In genomic region chr7:30526163-30526562, GRCh38 we compare ENCODE assay signal across 18 cellular contexts. TPM values are rescaled to one million over a fixed set of nuclear protein-coding genes. Genes with fewer than 3 reads are reported as not detected.
DNase-seq lines count a peak whose midpoint lies in the region; TF ChIP-seq lines count a peak whose summit lies in the region.
"Had no signal": no experiment of that assay in that cellular context is flagged by ENCODE, and none has a peak within 500 bp of the region (broad histone marks: within the 10 kb centered on the region; RNA-seq: fewer than 3 reads in every experiment).

No MANE protein-coding gene starts in this region.

- H3K18ac ChIP-seq in neuronal stem cell (ENCODE audit: low read length) = peak overlapping the region; percentile 17

- no peak overlapping the region for H3K23ac ChIP-seq in neuronal stem cell (ENCODE audit: low read depth, low read length, poor library complexity)

- H3K27ac ChIP-seq in Karpas-422 (ENCODE audit: low read length) (no peak overlapping the region), neuronal stem cell (replicated peaks; ENCODE audit: low read length) (no peak overlapping the region)
- H3K27ac ChIP-seq: C4-2B, SK-N-MC had no signal

- no peak overlapping the region for H2BK5ac ChIP-seq in neuronal stem cell (ENCODE audit: low read length)

- no peak overlapping the region for H2BK15ac ChIP-seq in neuronal stem cell (ENCODE audit: low read length)

- H4K20me1 ChIP-seq in Karpas-422 (ENCODE audit: insufficient read depth, low read depth, low read length) = no peaks in the 10 kb centered on the region

- WGBS in neuronal stem cell (ENCODE audit: extremely low coverage in 2 of 2, insufficient read length in 2 of 2, insufficient replicate concordance in 1 of 2), 2 donors = no CpG with 5 or more reads among the region's 4 CpGs

- H3K4me1 ChIP-seq in Karpas-422 (ENCODE audit: low read length) (no peaks in the 10 kb centered on the region), neuronal stem cell (ENCODE audit: control insufficient read depth in 2 of 2, insufficient read depth in 1 of 2, low read depth in 1 of 2, low read length in 2 of 2) (no peaks in the 10 kb centered on the region)

- DNase-seq in ELF-1 (ENCODE audit: low read depth, low spot score) (peak; percentile 32), Karpas-422 (peak; percentile 54), SW480 (ENCODE audit: low spot score) (peak; percentile 83), neuronal stem cell (ENCODE audit: low spot score) (no peak), foreskin fibroblast (no peak), activated T-cell treated with anti-CD3 and anti-CD28 coated beads for 4 hours (no peak)
- DNase-seq in stimulated activated CD4-positive, alpha-beta T cell treated with anti-CD3 and anti-CD28 coated beads, Interleukin-15, amount 100 ng/mL, for 24 hours = no peak
- DNase-seq: ACHN; DMS79 treated with DMSO at 0.1 percent for 48 hours; MV-4-11; NCI-H1436; NCI-H1930; NCI-H345; NCI-H524 treated with DMSO at 0.1 percent for 48 hours; NK-92 treated with Interleukin-12 subunit alpha and Interleukin-12 subunit beta, amount 100 ng/mL, for 24 hours had no signal

- H3K9ac ChIP-seq in Karpas-422 (ENCODE audit: low read length) = no peak overlapping the region
- no peak overlapping the region for H3K9ac ChIP-seq in neuronal stem cell (ENCODE audit: low read depth, low read length, poor library complexity)

- H2BK12ac ChIP-seq in neuronal stem cell (ENCODE audit: low read length) = no peak overlapping the region

- H4K91ac ChIP-seq in neuronal stem cell (ENCODE audit: low read depth, low read length, poor library complexity) = no peak overlapping the region

- H3K4ac ChIP-seq in neuronal stem cell (ENCODE audit: low read length) = no peak overlapping the region

- H3K27me3 ChIP-seq in Karpas-422 (ENCODE audit: low read length) = no peaks in the 10 kb centered on the region
- H3K27me3 ChIP-seq in neuronal stem cell (ENCODE audit: control insufficient read depth in 3 of 3, insufficient read depth in 3 of 3, low read depth in 1 of 3, low read length in 3 of 3) = no peaks in the 10 kb centered on the region
- H3K27me3 ChIP-seq: Peyer's patch had no signal

- H3K36me3 ChIP-seq in Karpas-422 (ENCODE audit: insufficient read depth, low read length) (no peaks in the 10 kb centered on the region), neuronal stem cell (replicated peaks in 1 of 2; ENCODE audit: control insufficient read depth in 2 of 2, insufficient read depth in 2 of 2, low read length in 2 of 2) (no peaks in the 10 kb centered on the region)
- H3K36me3 ChIP-seq: Peyer's patch had no signal

- H2AFZ ChIP-seq in Karpas-422 (ENCODE audit: low read length) (no peak overlapping the region), neuronal stem cell (ENCODE audit: low read length) (no peak overlapping the region)

- H3K79me2 ChIP-seq in Karpas-422 (ENCODE audit: low read length) = no peaks in the 10 kb centered on the region

- H3K9me3 ChIP-seq in Karpas-422 (ENCODE audit: low read length) (no peaks in the 10 kb centered on the region), neuronal stem cell (replicated peaks in 1 of 2; ENCODE audit: control insufficient read depth in 2 of 2, insufficient read depth in 1 of 2, low read depth in 1 of 2, low read length in 2 of 2) (no peaks in the 10 kb centered on the region)
- H3K9me3 ChIP-seq: Peyer's patch had no signal

- no peak overlapping the region for H4K8ac ChIP-seq in neuronal stem cell (ENCODE audit: low read depth, low read length)

- H2BK120ac ChIP-seq in neuronal stem cell (ENCODE audit: low read depth, low read length) = peak overlapping the region; percentile 31

- H3K4me2 ChIP-seq in Karpas-422 (ENCODE audit: low read depth, low read length, poor library complexity, severe bottlenecking) (no peak overlapping the region), neuronal stem cell (ENCODE audit: insufficient read depth, low read length, poor library complexity, severe bottlenecking) (no peak overlapping the region)

- no peak overlapping the region for H3K4me3 ChIP-seq in Karpas-422 (ENCODE audit: low read length)
- H3K4me3 ChIP-seq in neuronal stem cell (ENCODE audit: low read length in 2 of 2) = no peak overlapping the region
- H3K4me3 ChIP-seq in foreskin fibroblast (ENCODE audit: low read depth in 1 of 2, low read length in 2 of 2) = no peak overlapping the region
- H3K4me3 ChIP-seq: Peyer's patch, SK-N-MC had no signal

- H3K14ac ChIP-seq in neuronal stem cell (ENCODE audit: low read length) = peak overlapping the region; percentile 31

- H3K79me1 ChIP-seq in neuronal stem cell (ENCODE audit: low read depth, low read length) = no peaks in the 10 kb centered on the region

- no peak for TF ChIP-seq CTCF in foreskin fibroblast (IDR thresholded peaks at IDR 0.05; ENCODE audit: low read depth, low read length)

- H3K9me2 ChIP-seq in Karpas-422 (replicated peaks; ENCODE audit: insufficient read depth, low read length) = no peaks in the 10 kb centered on the region

- H2AK5ac ChIP-seq in neuronal stem cell (ENCODE audit: low read depth, low read length) = no peak overlapping the region

RNA-seq across cellular contexts. Expression of gene GGCT, which starts 21.5 kb away (rescaled TPM):
- 73.5 and 78.1 TPM in 2 replicates for total RNA-seq in Karpas-422 (2014; rRNA removed; shearing (Covaris generic); ENCODE audit: low replicate concordance)
- polyA plus RNA-seq in neuronal stem cell (2013, experiment 1 of 2) = 84.3 TPM
- polyA plus RNA-seq in neuronal stem cell (2013, experiment 2 of 2) = 85.9 TPM

RNA-seq across cellular contexts. Expression of gene NOD1, which starts 47.6 kb away (rescaled TPM):
- total RNA-seq in Karpas-422 (2014; rRNA removed; shearing (Covaris generic); ENCODE audit: low replicate concordance) = 4.5 and 6.7 TPM in 2 replicates
- 6.4 TPM for polyA plus RNA-seq in neuronal stem cell (2013, experiment 1 of 2)
- 6.4 TPM for polyA plus RNA-seq in neuronal stem cell (2013, experiment 2 of 2)

Comparison
In these comparisons a context has a peak if more than half of its experiments do, and no peak if none do; other contexts are left out.
1. DNase-seq: peak in ELF-1 (single experiment), Karpas-422 (single experiment) and SW480 (single experiment); none in neuronal stem cell (single experiment), stimulated activated CD4-positive, alpha-beta T cell treated with anti-CD3 and anti-CD28 coated beads, Interleukin-15, amount 100 ng/mL, for 24 hours (single experiment), foreskin fibroblast (0 of 2) and activated T-cell treated with anti-CD3 and anti-CD28 coated beads for 4 hours (single experiment).